ENCODE assay signal across 8 cellular contexts in genomic region chr2:15560404-15560987, GRCh38. TPM values are rescaled to one million over a fixed set of nuclear protein-coding genes. Genes with fewer than 3 reads are reported as not detected.
A peak's percentile ranks its signal among the peaks of the same experiment; 100 is the strongest.
DNase-seq lines count a peak whose midpoint lies in the region; ATAC-seq and TF ChIP-seq lines count a peak whose summit lies in the region.

No MANE protein-coding gene starts in this region.

- H3K9me2 ChIP-seq in Karpas-422 (replicated peaks; ENCODE audit: insufficient read depth, low read length): no peaks in the 10 kb centered on the region

- intact Hi-C loops in uterus (cut with DNase I; ENCODE audit: low total_unique reads): no loop called here

- WGBS in H9 (ENCODE audit: extremely low coverage, insufficient read length, low lambda C conversion rate): no CpG with 5 or more reads among the region's 28 CpGs

- H3K79me2 ChIP-seq in H9 (ENCODE audit: insufficient read depth, low read length) (no peaks in the 10 kb centered on the region; the same call in 1 of the 2 replicates), Karpas-422 (ENCODE audit: low read length) (peaks cover 49% of the 10 kb centered on the region)

- H3K9ac ChIP-seq in H9 (ENCODE audit: extremely low read depth, insufficient read length, low read length) (peak overlapping the region; percentile 67), Karpas-422 (ENCODE audit: low read length) (peak overlapping the region; percentile 78)

- H3K4me1 Mint-ChIP-seq in H9: peaks cover 13 to 20% of the 10 kb centered on the region in 2 experiments

- H2BK20ac ChIP-seq in H9 (ENCODE audit: low read depth, low read length, poor library complexity, severe bottlenecking): no peak overlapping the region

- DNase-seq in NCI-H2171 treated with DMSO at 0.1 percent for 48 hours (lab: John Stamatoyannopoulos, UW): peak; percentile 52
- no peak for DNase-seq in NCI-H2171 (lab: John Stamatoyannopoulos, UW)
- DNase-seq in H9: no peak
- peak; percentile 54 for DNase-seq in Karpas-422
- DNase-seq in WERI-Rb-1: peak; percentile 42
- DNase-seq in myocyte (ENCODE audit: low read depth): peak; percentile 38
- DNase-seq in uterus: no peak

- H4K91ac ChIP-seq in H9 (ENCODE audit: insufficient read length, low read depth, low read length): no peak overlapping the region

- H3K4me3 Mint-ChIP-seq in H9: peak overlapping the region; percentile 99

- H3K4me1 ChIP-seq in H9 (ENCODE audit: insufficient read depth, low read length) (0 out of 2 replicates have a peak, but pooled peaks cover 3% of the 10 kb centered on the region), Karpas-422 (ENCODE audit: low read length) (peaks cover 27% of the 10 kb centered on the region), uterus (no peaks in the 10 kb centered on the region)

- H3K9me3 ChIP-seq in H9 (ENCODE audit: control insufficient read depth, low read depth, low read length) (no peaks in the 10 kb centered on the region), Karpas-422 (ENCODE audit: low read length) (no peaks in the 10 kb centered on the region), WERI-Rb-1 (ENCODE audit: severe bottlenecking) (no peaks in the 10 kb centered on the region), uterus (no peaks in the 10 kb centered on the region)

- peak; percentile 36 for ATAC-seq in esophagus mucosa

- no peaks in the 10 kb centered on the region for H4K20me1 ChIP-seq in H9 (ENCODE audit: control insufficient read depth, insufficient read depth, insufficient read length)
- H4K20me1 ChIP-seq in Karpas-422 (ENCODE audit: insufficient read depth, low read depth, low read length): no peaks in the 10 kb centered on the region

- peak overlapping the region; percentile 18 for H2AFZ ChIP-seq in H9 (ENCODE audit: low read length)
- no peak overlapping the region for H2AFZ ChIP-seq in Karpas-422 (ENCODE audit: low read length)

- H2BK12ac ChIP-seq in H9 (ENCODE audit: insufficient read length, low read depth, low read length): no peak overlapping the region

- peak overlapping the region in 2 of 3 experiments; percentile 27 to 96; a peak in 4 of 7 replicates for H3K27ac Mint-ChIP-seq in H9

- H3T11ph ChIP-seq in H9 (ENCODE audit: low read length): no peak overlapping the region

- no peak overlapping the region for H3K23ac ChIP-seq in H9 (ENCODE audit: insufficient read length, low read depth, low read length)

- peaks cover 12% of the 10 kb centered on the region for H3K23me2 ChIP-seq in H9 (ENCODE audit: insufficient read length, low read depth, low read length, poor library complexity, severe bottlenecking)

- H3K9me3 Mint-ChIP-seq in H9: no peaks in the 10 kb centered on the region

- H3K4me3 ChIP-seq in Karpas-422 (ENCODE audit: low read length) (peak overlapping the region; percentile 92), WERI-Rb-1 (ENCODE audit: low read depth, low read length) (peak overlapping the region; percentile 94), uterus (peak overlapping the region; percentile 61 to 89)

- no peak overlapping the region for H3K18ac ChIP-seq in H9 (ENCODE audit: insufficient read length, low read depth, low read length)

- no peak overlapping the region for H4K5ac ChIP-seq in H9 (ENCODE audit: insufficient read length, low read depth, low read length)

- no peak for TF ChIP-seq POLR2A in uterus (IDR thresholded peaks at IDR 0.05)

- H3K27ac ChIP-seq in H9 (ENCODE audit: insufficient read length, low read depth, low read length) (no peak overlapping the region), Karpas-422 (ENCODE audit: low read length) (0 out of 2 replicates have a peak overlapping the region, but pooled peaks have one; percentile 13), WERI-Rb-1 (peak overlapping the region; percentile 79), uterus (peak overlapping the region; percentile 73 to 84)

- H2AK5ac ChIP-seq in H9 (ENCODE audit: insufficient read length, low read length): no peak overlapping the region

- H3K79me1 ChIP-seq in H9 (ENCODE audit: insufficient read depth, low read depth, low read length, poor library complexity, severe bottlenecking): peaks cover 6% of the 10 kb centered on the region

- H4K8ac ChIP-seq in H9 (replicated peaks; ENCODE audit: insufficient read length, low read depth, low read length): no peak overlapping the region

- no peaks in the 10 kb centered on the region for H3K36me3 Mint-ChIP-seq in H9 (ENCODE audit: insufficient read depth in 1 of 3, low read depth in 3 of 3)

- H3K27me3 ChIP-seq in H9 (ENCODE audit: insufficient read depth, low read length) (no peaks in the 10 kb centered on the region), Karpas-422 (ENCODE audit: low read length) (no peaks in the 10 kb centered on the region), WERI-Rb-1 (ENCODE audit: insufficient read depth, low read depth, severe bottlenecking) (no peaks in the 10 kb centered on the region), uterus (no peaks in the 10 kb centered on the region)

- no peak overlapping the region for H2BK5ac ChIP-seq in H9 (ENCODE audit: insufficient read length, low read length)

- no peak overlapping the region for H2BK120ac ChIP-seq in H9 (ENCODE audit: low read depth, low read length, poor library complexity, severe bottlenecking)

- no peak overlapping the region for H2BK15ac ChIP-seq in H9 (ENCODE audit: low read depth, low read length)

- no peak overlapping the region for H3K4ac ChIP-seq in H9 (ENCODE audit: low read depth, low read length)

- peaks cover 3% of the 10 kb centered on the region; the same call in 1 of the 2 replicates for H3K27me3 Mint-ChIP-seq in H9 (ENCODE audit: low read depth)

- TF ChIP-seq CTCF in H9 (conservative IDR thresholded peaks at IDR 0.05) (no peak), WERI-Rb-1 (IDR thresholded peaks at IDR 0.05; ENCODE audit: low read depth, low read length) (no peak), uterus (IDR thresholded peaks at IDR 0.05) (no peak)

- H3K4me2 ChIP-seq in H9 (ENCODE audit: insufficient read depth, insufficient read length, low read length) (peak overlapping the region; percentile 100), Karpas-422 (ENCODE audit: low read depth, low read length, poor library complexity, severe bottlenecking) (peak overlapping the region; percentile 71)

- H3K36me3 ChIP-seq in Karpas-422 (ENCODE audit: insufficient read depth, low read length) (peaks cover 3% of the 10 kb centered on the region; the same call in 1 of the 2 replicates), WERI-Rb-1 (no peaks in the 10 kb centered on the region; the same call in 1 of the 2 replicates), uterus (no peaks in the 10 kb centered on the region)

- H3K56ac ChIP-seq in H9 (ENCODE audit: insufficient read length, low read depth, low read length): no peak overlapping the region

- H3K14ac ChIP-seq in H9 (ENCODE audit: insufficient read depth, low read length): 0 out of 2 replicates have a peak overlapping the region, but pooled peaks have one; percentile 39

RNA-seq across cellular contexts. Expression of gene NBAS, which starts 0.6 kb away (rescaled TPM):
- 29.7 and 32.5 TPM in 2 replicates for total RNA-seq in H9 (2021)
- 29.9 and 30.4 TPM in 2 replicates for total RNA-seq in Karpas-422 (2014; rRNA removed; shearing (Covaris generic); ENCODE audit: low replicate concordance)
- total RNA-seq in esophagus mucosa: 25.1 TPM
- 49.3 and 56.6 TPM in 2 replicates for total RNA-seq in myocyte
- polyA plus RNA-seq in myocyte (2012): 31.0 TPM
- total RNA-seq in uterus: 10 to 100 TPM; 36.2 to 93.5 (median 49.5) TPM

RNA-seq across cellular contexts. Expression of gene DDX1, which starts 31.2 kb away (rescaled TPM):
- total RNA-seq in H9 (2021): 118 and 120 TPM in 2 replicates
- 23.6 and 37.5 TPM in 2 replicates for total RNA-seq in Karpas-422 (2014; rRNA removed; shearing (Covaris generic); ENCODE audit: low replicate concordance)
- total RNA-seq in esophagus mucosa: 63.5 TPM
- 69.6 and 89.1 TPM in 2 replicates for total RNA-seq in myocyte
- polyA plus RNA-seq in myocyte (2012): 53.5 TPM
- 10 to 100 TPM; 23.8 to 93.1 (median 56.6) TPM for total RNA-seq in uterus

Comparison
In these comparisons a context has a peak if more than half of its experiments do, and no peak if none do; other contexts are left out.
1. DNase-seq: peak in NCI-H2171 treated with DMSO at 0.1 percent for 48 hours (single experiment), Karpas-422 (single experiment), WERI-Rb-1 (single experiment) and myocyte (single experiment); none in NCI-H2171 (single experiment), H9 (single experiment) and uterus (0 of 2).
2. Peak in every context shown above with its lines, with median percentiles within 50 percentile points of each other: H3K4me3 ChIP-seq.